8 cellular contexts compared by ENCODE assay signal in genomic region chr15:70023769-70024491, GRCh38.
DNase-seq lines count a peak whose midpoint lies in the region; ATAC-seq and TF ChIP-seq lines count a peak whose summit lies in the region.

No MANE protein-coding gene starts in this region.

- no peak for DNase-seq in activated naive CD4-positive, alpha-beta T cell treated with anti-CD3 and anti-CD28 coated beads, Interleukin-2, amount 50 U/mL, for 72 hours (ENCODE audit: low spot score in 2 of 2)
- no peak for DNase-seq in activated naive CD4-positive, alpha-beta T cell treated with Interleukin-2 at 50 U/mL for 16 hours
- DNase-seq in amniotic epithelial cell (ENCODE audit: low read depth) (peak; percentile 32), kidney tubule cell (ENCODE audit: low spot score) (peak; percentile 18), uterus (peak; percentile 54 to 77), NCI-H524 (lab: John Stamatoyannopoulos, UW) (no peak)
- DNase-seq in activated naive CD4-positive, alpha-beta T cell treated with anti-CD3 and anti-CD28 coated beads for 36 hours, result no peak

- CTCF ChIA-PET in activated naive CD4-positive, alpha-beta T cell treated with anti-CD3 and anti-CD28 coated beads for 36 hours (lab: Charles Lee), result interaction anchor here (0.6 to 1.6 kb wide), 4 partner anchors 16 to 448 kb away, joined by 3 to 4 read pairs (median 4); no protein-coding TSS in a partner anchor

- H3K27ac ChIP-seq in uterus, result peak overlapping the region in 1 of 2 donors; percentile 63

- H3K36me3 ChIP-seq in uterus, result no peaks in the 10 kb centered on the region

- TF ChIP-seq CTCF in uterus (IDR thresholded peaks at IDR 0.05), result no peak

- no peaks in the 10 kb centered on the region for H3K27me3 Mint-ChIP-seq in activated naive CD4-positive, alpha-beta T cell treated with anti-CD3 and anti-CD28 coated beads for 36 hours (ENCODE audit: low read depth)

- peaks cover 15% of the 10 kb centered on the region for H3K4me1 Mint-ChIP-seq in activated naive CD4-positive, alpha-beta T cell treated with anti-CD3 and anti-CD28 coated beads for 36 hours (ENCODE audit: low read depth)

- no peak for ATAC-seq in activated naive CD4-positive, alpha-beta T cell treated with anti-CD3 and anti-CD28 coated beads, Interleukin-2, amount 50 U/mL, for 72 hours
- ATAC-seq in GM21367 (IDR thresholded peaks at IDR 0.05; ENCODE audit: unreplicated experiment), result no peak

- intact Hi-C loops in uterus (cut with DNase I; ENCODE audit: low total_unique reads), result no loop called here
- intact Hi-C loops in activated naive CD4-positive, alpha-beta T cell treated with anti-CD3 and anti-CD28 coated beads for 36 hours (cut with micrococcal nuclease), result loop anchor here (2.0 to 5.0 kb wide), 2 partner anchors 73 to 265 kb away; partner anchors contain the start of gene TLE3

- H3K27ac Mint-ChIP-seq in activated naive CD4-positive, alpha-beta T cell treated with anti-CD3 and anti-CD28 coated beads, Interleukin-2, amount 50 U/mL, for 72 hours, result peak overlapping the region; percentile 68 to 96
- H3K27ac Mint-ChIP-seq in activated naive CD4-positive, alpha-beta T cell treated with anti-CD3 and anti-CD28 coated beads for 36 hours, result no peak overlapping the region

- H3K4me1 ChIP-seq in uterus, result peaks cover 8% of the 10 kb centered on the region in 2 donors

- H3K36me3 Mint-ChIP-seq in activated naive CD4-positive, alpha-beta T cell treated with anti-CD3 and anti-CD28 coated beads, Interleukin-2, amount 50 U/mL, for 72 hours, result no peaks in the 10 kb centered on the region
- H3K36me3 Mint-ChIP-seq in activated naive CD4-positive, alpha-beta T cell treated with anti-CD3 and anti-CD28 coated beads for 36 hours (ENCODE audit: low read depth), result no peaks in the 10 kb centered on the region

- H3K9me3 ChIP-seq in uterus, result no peaks in the 10 kb centered on the region

- no peaks in the 10 kb centered on the region for H3K27me3 ChIP-seq in uterus

- no peaks in the 10 kb centered on the region for H3K9me3 Mint-ChIP-seq in activated naive CD4-positive, alpha-beta T cell treated with anti-CD3 and anti-CD28 coated beads, Interleukin-2, amount 50 U/mL, for 72 hours
- no peaks in the 10 kb centered on the region for H3K9me3 Mint-ChIP-seq in activated naive CD4-positive, alpha-beta T cell treated with anti-CD3 and anti-CD28 coated beads for 36 hours

- TF ChIP-seq POLR2A in uterus (IDR thresholded peaks at IDR 0.05), result no peak

- H3K4me3 Mint-ChIP-seq in activated naive CD4-positive, alpha-beta T cell treated with anti-CD3 and anti-CD28 coated beads for 36 hours, result no peak overlapping the region

- H3K4me3 ChIP-seq in uterus, result no peak overlapping the region

Comparison
In these comparisons a context has a peak if more than half of its experiments do, and no peak if none do; other contexts are left out.
1. DNase-seq: peak in amniotic epithelial cell (single experiment), kidney tubule cell (single experiment) and uterus (2 of 2); none in activated naive CD4-positive, alpha-beta T cell treated with anti-CD3 and anti-CD28 coated beads, Interleukin-2, amount 50 U/mL, for 72 hours (0 of 2), activated naive CD4-positive, alpha-beta T cell treated with Interleukin-2 at 50 U/mL for 16 hours (single experiment), NCI-H524 (0 of 2) and activated naive CD4-positive, alpha-beta T cell treated with anti-CD3 and anti-CD28 coated beads for 36 hours (single experiment).